ENCODE assay signal across 17 cellular contexts in genomic region chr5:1663186-1663585, GRCh38.
A peak's percentile ranks its signal among the peaks of the same experiment; 100 is the strongest.
DNase-seq lines count a peak whose midpoint lies in the region; ATAC-seq, FAIRE-seq and TF ChIP-seq lines count a peak whose summit lies in the region.
"Had no signal": no experiment of that assay in that cellular context is flagged by ENCODE, and none has a peak within 500 bp of the region (broad histone marks: within the 10 kb centered on the region; RNA-seq: fewer than 3 reads in every experiment).

No MANE protein-coding gene starts in this region.

- H3K9me3 ChIP-seq in kidney (ENCODE audit: control insufficient read depth in 1 of 2, low read length in 2 of 2) = no peaks in the 10 kb centered on the region

- no peak overlapping the region for H3K9ac ChIP-seq in kidney (ENCODE audit: low read length in 2 of 2)

- no peaks in the 10 kb centered on the region for H3K36me3 Mint-ChIP-seq in activated T-cell treated with anti-CD3 and anti-CD28 coated beads, Interleukin-2, amount 50 U/mL, for 4 hours (ENCODE audit: insufficient read depth)
- no peaks in the 10 kb centered on the region for H3K36me3 Mint-ChIP-seq in activated T-cell treated with anti-CD3 and anti-CD28 coated beads, Interleukin-2, amount 50 U/mL, for 72 hours (ENCODE audit: insufficient read depth in 2 of 2)
- H3K36me3 Mint-ChIP-seq in osteocyte (ENCODE audit: unreplicated experiment) = no peaks in the 10 kb centered on the region

- no peak overlapping the region for H3K27ac ChIP-seq in kidney (ENCODE audit: low read depth in 2 of 2, low read length in 2 of 2)
- H3K27ac ChIP-seq: C4-2B had no signal

- peaks cover 0 to 2% of the 10 kb centered on the region in 2 donors for H3K4me1 ChIP-seq in kidney (ENCODE audit: control insufficient read depth in 1 of 2, insufficient read depth in 1 of 2, low read depth in 1 of 2, low read length in 2 of 2)

- H3K27me3 ChIP-seq in H7 (ENCODE audit: control insufficient read depth, insufficient read depth, low read length) = peaks cover 12% of the 10 kb centered on the region

- peaks cover 58% of the 10 kb centered on the region for H3K27me3 Mint-ChIP-seq in activated T-cell treated with anti-CD3 and anti-CD28 coated beads, Interleukin-2, amount 50 U/mL, for 4 hours (ENCODE audit: low read depth)
- H3K27me3 Mint-ChIP-seq in activated T-cell treated with anti-CD3 and anti-CD28 coated beads, Interleukin-2, amount 50 U/mL, for 72 hours (ENCODE audit: low read depth) = peaks cover 49% of the 10 kb centered on the region
- peaks cover 46% of the 10 kb centered on the region for H3K27me3 Mint-ChIP-seq in osteocyte (ENCODE audit: unreplicated experiment)

- H3K27ac Mint-ChIP-seq in activated T-cell treated with anti-CD3 and anti-CD28 coated beads, Interleukin-2, amount 50 U/mL, for 72 hours = no peak overlapping the region
- no peak overlapping the region for H3K27ac Mint-ChIP-seq in osteocyte (ENCODE audit: unreplicated experiment)
- H3K27ac Mint-ChIP-seq: IgD-negative memory B cell had no signal

- no peak overlapping the region for H3K4me3 Mint-ChIP-seq in activated T-cell treated with anti-CD3 and anti-CD28 coated beads, Interleukin-2, amount 50 U/mL, for 4 hours
- no peak overlapping the region for H3K4me3 Mint-ChIP-seq in activated T-cell treated with anti-CD3 and anti-CD28 coated beads, Interleukin-2, amount 50 U/mL, for 72 hours
- no peak overlapping the region for H3K4me3 Mint-ChIP-seq in osteocyte (ENCODE audit: unreplicated experiment)
- H3K4me3 Mint-ChIP-seq: IgD-negative memory B cell had no signal

- TF ChIP-seq CTCF in kidney (IDR thresholded peaks at IDR 0.05; ENCODE audit: borderline replicate concordance, extremely low read depth, insufficient read depth) (no peak), osteocyte (IDR thresholded peaks at IDR 0.05) (no peak)

- H3K4me1 Mint-ChIP-seq in activated T-cell treated with anti-CD3 and anti-CD28 coated beads, Interleukin-2, amount 50 U/mL, for 4 hours (ENCODE audit: low read depth) = peaks cover 11% of the 10 kb centered on the region
- H3K4me1 Mint-ChIP-seq in activated T-cell treated with anti-CD3 and anti-CD28 coated beads, Interleukin-2, amount 50 U/mL, for 72 hours (ENCODE audit: low read depth) = no peaks in the 10 kb centered on the region
- no peaks in the 10 kb centered on the region for H3K4me1 Mint-ChIP-seq in osteocyte (ENCODE audit: unreplicated experiment)

- H3K9me3 Mint-ChIP-seq in activated T-cell treated with anti-CD3 and anti-CD28 coated beads, Interleukin-2, amount 50 U/mL, for 4 hours = no peaks in the 10 kb centered on the region
- no peaks in the 10 kb centered on the region for H3K9me3 Mint-ChIP-seq in activated T-cell treated with anti-CD3 and anti-CD28 coated beads, Interleukin-2, amount 50 U/mL, for 72 hours
- H3K9me3 Mint-ChIP-seq in osteocyte (ENCODE audit: unreplicated experiment) = no peaks in the 10 kb centered on the region
- H3K9me3 Mint-ChIP-seq: IgD-negative memory B cell had no signal

- no peaks in the 10 kb centered on the region for H3K36me3 ChIP-seq in H7 (replicated peaks; ENCODE audit: control insufficient read depth, insufficient read depth, low read length)
- H3K36me3 ChIP-seq in kidney (ENCODE audit: control insufficient read depth in 1 of 2, insufficient read depth in 2 of 2, low read length in 2 of 2) = no peaks in the 10 kb centered on the region

- H3K4me3 ChIP-seq in H7 (ENCODE audit: insufficient read depth, low read depth, low read length) = no peak overlapping the region
- H3K4me3 ChIP-seq in kidney (ENCODE audit: low read length in 2 of 2) = no peak overlapping the region

- intact Hi-C loops in kidney (cut with DNase I) = no loop called here

- peak; percentile 4 for DNase-seq in activated T-cell treated with anti-CD3 and anti-CD28 coated beads, Interleukin-2, amount 50 U/mL, for 4 hours
- no peak for DNase-seq in activated T-cell treated with anti-CD3 and anti-CD28 coated beads, Interleukin-2, amount 50 U/mL, for 72 hours
- DNase-seq in H7 = peak; percentile 43
- peak; percentile 61 for DNase-seq in kidney
- DNase-seq in osteocyte (ENCODE audit: extremely low spot score, unreplicated experiment) = peak; percentile 66
- no peak for DNase-seq in mucosa of gallbladder (ENCODE audit: low spot score)
- DNase-seq in DMS153 (lab: John Stamatoyannopoulos, UW) = no peak
- DNase-seq: NCI-H1417, NCI-H2081, NCI-H226, PC-3 had no signal

- ATAC-seq in activated T-cell treated with anti-CD3 and anti-CD28 coated beads, Interleukin-2, amount 50 U/mL, for 4 hours = no peak
- ATAC-seq in activated T-cell treated with anti-CD3 and anti-CD28 coated beads, Interleukin-2, amount 50 U/mL, for 72 hours (replicated peaks in 1 of 2) = no peak
- no peak for ATAC-seq in GM21526 (IDR thresholded peaks at IDR 0.05; ENCODE audit: low FRiP score, unreplicated experiment)
- ATAC-seq: HCT116, PC-3 had no signal

- FAIRE-seq in kidney (lab: Jason Lieb, UNC) = no peak
- FAIRE-seq: A204.1, GM18507 had no signal

Comparison
In these comparisons a context has a peak if more than half of its experiments do, and no peak if none do; other contexts are left out.
1. DNase-seq: peak in activated T-cell treated with anti-CD3 and anti-CD28 coated beads, Interleukin-2, amount 50 U/mL, for 4 hours (single experiment), H7 (single experiment), kidney (single experiment) and osteocyte (single experiment); none in activated T-cell treated with anti-CD3 and anti-CD28 coated beads, Interleukin-2, amount 50 U/mL, for 72 hours (0 of 2), mucosa of gallbladder (single experiment) and DMS153 (single experiment).